Comparison of ENCODE assay signal across 18 cellular contexts in the genomic region with DNA sequence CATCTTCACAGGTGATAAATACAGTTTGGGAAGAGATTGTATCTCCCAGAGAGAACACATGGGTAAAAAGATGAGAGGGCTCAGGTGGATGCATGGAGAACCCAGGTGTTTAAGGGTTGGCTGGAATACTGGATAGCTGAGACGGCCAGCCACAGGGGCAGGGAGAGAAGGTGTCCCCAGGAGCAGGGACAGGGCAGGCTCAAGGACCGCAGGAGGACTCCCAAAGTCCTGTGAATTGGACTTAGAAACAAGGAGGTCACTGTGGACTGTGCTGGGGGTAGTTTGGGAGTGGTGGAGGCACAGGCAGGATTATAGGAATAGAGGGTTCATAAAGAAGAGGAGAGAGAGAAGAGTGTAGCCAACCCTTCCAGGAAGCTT.
A peak's percentile ranks its signal among the peaks of the same experiment; 100 is the strongest.
DNase-seq lines count a peak whose midpoint lies in the region; ATAC-seq and TF ChIP-seq lines count a peak whose summit lies in the region.
"Had no signal": no experiment of that assay in that cellular context is flagged by ENCODE, and none has a peak within 500 bp of the region (broad histone marks: within the 10 kb centered on the region; RNA-seq: fewer than 3 reads in every experiment).

No MANE protein-coding gene starts in this region.

- peak overlapping the region; percentile 83 for H4K91ac ChIP-seq in IMR-90 (ENCODE audit: insufficient read depth, low read depth, low read length)

- H3K9me3 ChIP-seq in IMR-90 (ENCODE audit: control insufficient read depth, insufficient read depth, low read length) (no peaks in the 10 kb centered on the region), sigmoid colon (no peaks in the 10 kb centered on the region), transverse colon (no peaks in the 10 kb centered on the region)
- H3K9me3 ChIP-seq: BE2C had no signal

- H3K4me3 ChIP-seq in IMR-90 (ENCODE audit: insufficient read depth, low read depth, low read length) (no peak overlapping the region), sigmoid colon (no peak overlapping the region), transverse colon (no peak overlapping the region)

- TF ChIP-seq EP300 in sigmoid colon (IDR thresholded peaks at IDR 0.05) (no peak), transverse colon (IDR thresholded peaks at IDR 0.05; ENCODE audit: low read depth) (no peak)

- no TSS peak for BruUV-seq in IMR-90 (replicated peaks; lab: Mats Ljungman, UMichigan)

- TF ChIP-seq RAD21 in IMR-90 (IDR thresholded peaks at IDR 0.05; ENCODE audit: low read length) = no peak

- intact Hi-C loops in IMR-90 (cut with micrococcal nuclease) = no loop called here
- intact Hi-C loops in sigmoid colon (cut with DNase I) = no loop called here
- intact Hi-C loops in transverse colon (cut with DNase I; ENCODE audit: low total_unique reads) = loop anchor here (10.0 kb wide), 1 partner anchor 469 kb away; no protein-coding TSS in a partner anchor

- H3K14ac ChIP-seq in IMR-90 (replicated peaks; ENCODE audit: low read depth, low read length) = peak overlapping the region; percentile 86; the same call in 1 of the 2 replicates

- peak overlapping the region; percentile 27 to 65; a peak in 2 of 4 replicates for H4K8ac ChIP-seq in IMR-90 (ENCODE audit: low read depth in 2 of 2, low read length in 2 of 2)

- H3K56ac ChIP-seq in IMR-90 (ENCODE audit: extremely low read depth, insufficient read depth, low read length) = no peak overlapping the region

- H3K9me1 ChIP-seq in IMR-90 (ENCODE audit: insufficient read depth, low read length) = peaks cover 57% of the 10 kb centered on the region

- no peak for TF ChIP-seq CTCF in IMR-90 (conservative IDR thresholded peaks at IDR 0.05; ENCODE audit: low read depth, low read length)
- no peak for TF ChIP-seq CTCF in sigmoid colon (IDR thresholded peaks at IDR 0.05)
- no peak for TF ChIP-seq CTCF in transverse colon (IDR thresholded peaks at IDR 0.05)

- DNase-seq in activated effector memory CD4-positive, alpha-beta T cell treated with anti-CD3 and anti-CD28 coated beads, Interleukin-2, amount 50 U/mL, for 16 hours = peak; percentile 39
- DNase-seq in activated effector memory CD4-positive, alpha-beta T cell treated with Interleukin-2 at 50 U/mL for 16 hours = no peak
- DNase-seq in IMR-90 (no peak), islet precursor cell (peak; percentile 34), sigmoid colon (peak; percentile 6), NCI-H1105 treated with DMSO at 0.1 percent for 48 hours (lab: John Stamatoyannopoulos, UW) (no peak), transverse colon (no peak)
- DNase-seq: BE2C; Calu3; CD4-positive, CD25-positive, alpha-beta regulatory T cell; KG1; NCI-H1417 treated with DMSO at 0.1 percent for 48 hours; NCI-H187 treated with DMSO at 0.1 percent for 48 hours; NCI-H226; NCI-H524 treated with DMSO at 0.1 percent for 48 hours; RPMI8226 had no signal

- H2AK5ac ChIP-seq in IMR-90 (ENCODE audit: low read depth, low read length) = peak overlapping the region; percentile 87

- H3K36me3 ChIP-seq in IMR-90 (ENCODE audit: control insufficient read depth, insufficient read depth, low read length) = no peaks in the 10 kb centered on the region
- no peaks in the 10 kb centered on the region for H3K36me3 ChIP-seq in sigmoid colon
- no peaks in the 10 kb centered on the region for H3K36me3 ChIP-seq in transverse colon
- H3K36me3 ChIP-seq: BE2C had no signal

- H3K18ac ChIP-seq in IMR-90 (ENCODE audit: low read depth, low read length) = peak overlapping the region; percentile 35; the same call in 1 of the 2 replicates

- peak overlapping the region; percentile 50 for H2BK5ac ChIP-seq in IMR-90 (ENCODE audit: low read depth, low read length, poor library complexity, severe bottlenecking)

- peak overlapping the region; percentile 97 for H2BK20ac ChIP-seq in IMR-90 (ENCODE audit: low read depth, low read length)

- peak overlapping the region; percentile 91; the same call in 2 of the 3 replicates for H2BK15ac ChIP-seq in IMR-90 (ENCODE audit: low read depth, low read length)

- H3K27ac ChIP-seq in IMR-90 (ENCODE audit: insufficient read depth, low read length) (no peak overlapping the region), sigmoid colon (no peak overlapping the region), transverse colon (no peak overlapping the region)

- H3K4me1 ChIP-seq in IMR-90 (ENCODE audit: control insufficient read depth, insufficient read depth, low read length) = peaks cover 24% of the 10 kb centered on the region
- peaks cover 0 to 24% (median 20%) of the 10 kb centered on the region in 4 donors for H3K4me1 ChIP-seq in sigmoid colon
- H3K4me1 ChIP-seq in transverse colon = peaks cover 0 to 19% (median 12%) of the 10 kb centered on the region in 4 donors

- H3K4ac ChIP-seq in IMR-90 (ENCODE audit: low read depth, low read length) = peak overlapping the region; percentile 99

- in situ Hi-C loops in IMR-90 (cut with MboI; ENCODE audit: low sequenced_read_pairs) (loop anchor here (25.0 kb wide), 1 partner anchor 1486 kb away; no protein-coding TSS in a partner anchor), transverse colon (cut with MboI; ENCODE audit: low pct_ligation_motif_present in 1 of 4, low pct_unique_long_range_greater_than_20kb in 1 of 4, low sequenced_read_pairs in 3 of 4) (loop anchor here in 1 of 4 donors (25.0 kb wide), 1 partner anchor 461 kb away; no protein-coding TSS in a partner anchor)

- H2AFZ ChIP-seq in IMR-90 (replicated peaks; ENCODE audit: low read length, poor library complexity) = no peak overlapping the region

- TF ChIP-seq POLR2A in IMR-90 (IDR thresholded peaks at IDR 0.05; ENCODE audit: low read depth, low read length) (no peak; the same call in 1 of the 2 replicates), sigmoid colon (IDR thresholded peaks at IDR 0.05) (no peak), transverse colon (IDR thresholded peaks at IDR 0.05) (no peak)

- POLR2A ChIA-PET in IMR-90 (lab: Charles Lee; ENCODE audit: unreplicated experiment) = no interaction called here

- dilution Hi-C loops in IMR-90 (cut with HindIII; ENCODE audit: low sequenced_read_pairs, unreplicated experiment) = no loop called here

- no peaks in the 10 kb centered on the region for H4K20me1 ChIP-seq in IMR-90 (ENCODE audit: insufficient read depth, low read length)

- H3K23ac ChIP-seq in IMR-90 (ENCODE audit: low read depth, low read length) = peak overlapping the region; percentile 93; the same call in 1 of the 2 replicates

- peak overlapping the region; percentile 94 for H2BK120ac ChIP-seq in IMR-90 (ENCODE audit: low read depth, low read length)

- no peak overlapping the region for H3K4me2 ChIP-seq in IMR-90 (ENCODE audit: low read depth, low read length)

- H3K27me3 ChIP-seq in IMR-90 (ENCODE audit: control insufficient read depth, insufficient read depth, low read length) (no peaks in the 10 kb centered on the region), sigmoid colon (no peaks in the 10 kb centered on the region), transverse colon (no peaks in the 10 kb centered on the region)
- H3K27me3 ChIP-seq: BE2C had no signal

- H3K9ac ChIP-seq in IMR-90 (ENCODE audit: low read depth, low read length) = no peak overlapping the region

- ATAC-seq in IMR-90 (ENCODE audit: low read depth) (no peak), HG03097 (IDR thresholded peaks at IDR 0.05; ENCODE audit: low FRiP score, unreplicated experiment) (no peak)
- ATAC-seq: PC-3 had no signal

- H4K5ac ChIP-seq in IMR-90 (ENCODE audit: low read depth, low read length) = peak overlapping the region; percentile 26; the same call in 1 of the 2 replicates

- H3K79me1 ChIP-seq in IMR-90 (ENCODE audit: low read depth in 1 of 2, low read length in 2 of 2) = peaks cover 0 to 28% of the 10 kb centered on the region in 2 experiments; a peak in 2 of 4 replicates

- WGBS in IMR-90 (ENCODE audit: extremely low coverage in 2 of 2, insufficient read length in 1 of 2), 2 experiments = 100% methylated on average over 1 of the region's 2 CpGs; no CpG with 5 or more reads in 1 of the 2 experiments
- WGBS in sigmoid colon, 2 donors = 93 to 94% methylated on average over 2 of the region's 2 CpGs
- WGBS in transverse colon (ENCODE audit: low coverage in 1 of 2), 2 donors = 81 to 100% methylated on average over 1 to 2 of the region's 2 CpGs

- peak overlapping the region; percentile 2 for H2AK9ac ChIP-seq in IMR-90 (replicated peaks; ENCODE audit: low read depth, low read length, poor library complexity)

- CTCF ChIA-PET in IMR-90 (lab: Yijun Ruan, JAX) = no interaction called here

TF ChIP-seq in IMR-90, 13 proteins besides CTCF, POLR2A, EP300 and RAD21:
- TF ChIP-seq MAFK (IDR thresholded peaks at IDR 0.05; ENCODE audit: low read depth, low read length) (no peak), RFX5 (IDR thresholded peaks at IDR 0.05; ENCODE audit: low read depth, low read length) (no peak), CEBPB (IDR thresholded peaks at IDR 0.05; ENCODE audit: low read depth, low read length) (no peak)
- TF ChIP-seq, protein P1, sequence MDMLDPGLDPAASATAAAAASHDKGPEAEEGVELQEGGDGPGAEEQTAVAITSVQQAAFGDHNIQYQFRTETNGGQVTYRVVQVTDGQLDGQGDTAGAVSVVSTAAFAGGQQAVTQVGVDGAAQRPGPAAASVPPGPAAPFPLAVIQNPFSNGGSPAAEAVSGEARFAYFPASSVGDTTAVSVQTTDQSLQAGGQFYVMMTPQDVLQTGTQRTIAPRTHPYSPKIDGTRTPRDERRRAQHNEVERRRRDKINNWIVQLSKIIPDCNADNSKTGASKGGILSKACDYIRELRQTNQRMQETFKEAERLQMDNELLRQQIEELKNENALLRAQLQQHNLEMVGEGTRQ (IDR thresholded peaks at IDR 0.05; ENCODE audit: low read depth, low read length) = no peak

Comparison
In these comparisons a context has a peak if more than half of its experiments do, and no peak if none do; other contexts are left out.
1. DNase-seq: peak in activated effector memory CD4-positive, alpha-beta T cell treated with anti-CD3 and anti-CD28 coated beads, Interleukin-2, amount 50 U/mL, for 16 hours (single experiment), islet precursor cell (single experiment) and sigmoid colon (single experiment); none in activated effector memory CD4-positive, alpha-beta T cell treated with Interleukin-2 at 50 U/mL for 16 hours (single experiment), IMR-90 (single experiment), NCI-H1105 treated with DMSO at 0.1 percent for 48 hours (single experiment) and transverse colon (single experiment).